Comparison of ENCODE assay signal across 13 cellular contexts in genomic region chr4:19807505-19807904, GRCh38.
DNase-seq lines count a peak whose midpoint lies in the region; ATAC-seq and TF ChIP-seq lines count a peak whose summit lies in the region.
"Had no signal": no experiment of that assay in that cellular context is flagged by ENCODE, and none has a peak within 500 bp of the region (broad histone marks: within the 10 kb centered on the region; RNA-seq: fewer than 3 reads in every experiment).

No MANE protein-coding gene starts in this region.

- H3K4me3 Mint-ChIP-seq in osteocyte (ENCODE audit: unreplicated experiment) = no peak overlapping the region
- H3K4me3 Mint-ChIP-seq: T-helper 1 cell treated with Interleukin-12 subunit alpha and Interleukin-12 subunit beta and Interleukin-4 antibody, amounts not matched to agents 30 μg/mL and 1 μg/mL, for 36 hours had no signal

- no peak overlapping the region for H3K27ac Mint-ChIP-seq in osteocyte (ENCODE audit: unreplicated experiment)
- H3K27ac Mint-ChIP-seq: T-helper 1 cell treated with Interleukin-12 subunit alpha and Interleukin-12 subunit beta and Interleukin-4 antibody, amounts not matched to agents 30 μg/mL and 1 μg/mL, for 36 hours had no signal

- ATAC-seq in lower lobe of right lung = peak; percentile 74 to 88
- ATAC-seq in stimulated activated naive CD8-positive, alpha-beta T cell treated with anti-CD3 and anti-CD28 coated beads, Interleukin-15, Interleukin-2, amounts not matched to agents 100 U/mL and 50 U/mL, for 24 hours = no peak
- ATAC-seq: gastroesophageal sphincter had no signal

- TF ChIP-seq CTCF in lower lobe of right lung (IDR thresholded peaks at IDR 0.05) (no peak), osteocyte (IDR thresholded peaks at IDR 0.05) (no peak)

- H3K4me1 ChIP-seq in lower lobe of right lung = peaks cover 17% of the 10 kb centered on the region
- H3K4me1 ChIP-seq: BLaER1 had no signal

- H3K9me3 ChIP-seq in lower lobe of right lung = no peaks in the 10 kb centered on the region
- H3K9me3 ChIP-seq: BLaER1, gastroesophageal sphincter had no signal

- H3K27me3 ChIP-seq in lower lobe of right lung (ENCODE audit: low read depth) = no peaks in the 10 kb centered on the region
- H3K27me3 ChIP-seq: BLaER1, gastroesophageal sphincter had no signal

- no peak overlapping the region for H3K4me3 ChIP-seq in lower lobe of right lung
- H3K4me3 ChIP-seq: BLaER1, gastroesophageal sphincter had no signal

- no peaks in the 10 kb centered on the region for H3K36me3 Mint-ChIP-seq in osteocyte (ENCODE audit: unreplicated experiment)

- peaks cover 6% of the 10 kb centered on the region for H3K9me3 Mint-ChIP-seq in osteocyte (ENCODE audit: unreplicated experiment)

- no peaks in the 10 kb centered on the region for H3K27me3 Mint-ChIP-seq in osteocyte (ENCODE audit: unreplicated experiment)

- no peak overlapping the region for H3K27ac ChIP-seq in lower lobe of right lung
- H3K27ac ChIP-seq: BLaER1 had no signal

- H3K4me1 Mint-ChIP-seq in osteocyte (ENCODE audit: unreplicated experiment) = peaks cover 20% of the 10 kb centered on the region

- DNase-seq in AG08396 (ENCODE audit: low spot score) = peak; percentile 10
- peak; percentile 68 for DNase-seq in HT1080 (ENCODE audit: low read depth)
- peak; percentile 1 for DNase-seq in dermis blood vessel endothelial cell
- DNase-seq in lower lobe of right lung = no peak
- DNase-seq in SIG-M5 (lab: John Stamatoyannopoulos, UW) = no peak
- no peak for DNase-seq in osteocyte (ENCODE audit: extremely low spot score, unreplicated experiment)
- no peak for DNase-seq in stimulated activated naive CD8-positive, alpha-beta T cell treated with anti-CD3 and anti-CD28 coated beads, Interleukin-15, Interleukin-2, amounts not matched to agents 100 U/mL and 50 U/mL, for 24 hours
- DNase-seq in mucosa of gallbladder (ENCODE audit: low spot score) = no peak
- DNase-seq: NCI-H1694 treated with DMSO at 0.1 percent for 48 hours, occipital lobe had no signal

- intact Hi-C loops in lower lobe of right lung (cut with DNase I) = no loop called here

- no peaks in the 10 kb centered on the region for H3K36me3 ChIP-seq in lower lobe of right lung
- H3K36me3 ChIP-seq: BLaER1, gastroesophageal sphincter had no signal

Comparison
In these comparisons a context has a peak if more than half of its experiments do, and no peak if none do; other contexts are left out.
1. DNase-seq: peak in AG08396 (single experiment), HT1080 (single experiment) and dermis blood vessel endothelial cell (single experiment); none in lower lobe of right lung (single experiment), SIG-M5 (single experiment), osteocyte (single experiment), stimulated activated naive CD8-positive, alpha-beta T cell treated with anti-CD3 and anti-CD28 coated beads, Interleukin-15, Interleukin-2, amounts not matched to agents 100 U/mL and 50 U/mL, for 24 hours (single experiment) and mucosa of gallbladder (single experiment).